ENCODE assay signal across 2 cellular contexts in the genomic region with DNA sequence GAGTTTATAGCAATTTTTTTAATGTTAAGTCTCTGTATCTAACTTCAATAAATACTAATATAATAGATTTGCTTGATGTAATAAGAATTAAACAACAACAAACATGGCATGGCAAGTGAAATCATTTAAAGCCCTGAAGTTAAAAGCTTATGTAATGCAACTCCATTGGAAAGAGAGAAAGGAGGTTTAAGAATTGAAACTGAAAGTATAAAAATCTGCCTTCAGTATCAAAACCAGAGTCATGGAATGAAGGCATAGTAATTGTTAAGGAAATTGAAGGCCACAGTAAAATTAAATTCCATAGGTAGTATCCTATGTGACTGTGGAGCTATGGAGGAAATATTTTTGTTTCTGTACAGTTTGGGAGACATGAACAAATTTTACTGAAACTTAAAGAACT.
TF ChIP-seq lines count a peak whose summit lies in the region.

No MANE protein-coding gene starts in this region.

TF ChIP-seq in IMR-90, 13 proteins besides CTCF, POLR2A, EP300 and RAD21:
- TF ChIP-seq, protein P1, sequence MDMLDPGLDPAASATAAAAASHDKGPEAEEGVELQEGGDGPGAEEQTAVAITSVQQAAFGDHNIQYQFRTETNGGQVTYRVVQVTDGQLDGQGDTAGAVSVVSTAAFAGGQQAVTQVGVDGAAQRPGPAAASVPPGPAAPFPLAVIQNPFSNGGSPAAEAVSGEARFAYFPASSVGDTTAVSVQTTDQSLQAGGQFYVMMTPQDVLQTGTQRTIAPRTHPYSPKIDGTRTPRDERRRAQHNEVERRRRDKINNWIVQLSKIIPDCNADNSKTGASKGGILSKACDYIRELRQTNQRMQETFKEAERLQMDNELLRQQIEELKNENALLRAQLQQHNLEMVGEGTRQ (IDR thresholded peaks at IDR 0.05; ENCODE audit: low read depth, low read length), result no peak
- TF ChIP-seq, protein P2, sequence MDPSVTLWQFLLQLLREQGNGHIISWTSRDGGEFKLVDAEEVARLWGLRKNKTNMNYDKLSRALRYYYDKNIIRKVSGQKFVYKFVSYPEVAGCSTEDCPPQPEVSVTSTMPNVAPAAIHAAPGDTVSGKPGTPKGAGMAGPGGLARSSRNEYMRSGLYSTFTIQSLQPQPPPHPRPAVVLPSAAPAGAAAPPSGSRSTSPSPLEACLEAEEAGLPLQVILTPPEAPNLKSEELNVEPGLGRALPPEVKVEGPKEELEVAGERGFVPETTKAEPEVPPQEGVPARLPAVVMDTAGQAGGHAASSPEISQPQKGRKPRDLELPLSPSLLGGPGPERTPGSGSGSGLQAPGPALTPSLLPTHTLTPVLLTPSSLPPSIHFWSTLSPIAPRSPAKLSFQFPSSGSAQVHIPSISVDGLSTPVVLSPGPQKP (IDR thresholded peaks at IDR 0.05; ENCODE audit: borderline replicate concordance, low read depth, low read length), result no peak
- no peak for TF ChIP-seq CEBPB (IDR thresholded peaks at IDR 0.05; ENCODE audit: low read depth, low read length)
- TF ChIP-seq BHLHE40 (IDR thresholded peaks at IDR 0.05; ENCODE audit: low read depth, low read length), result no peak
- TF ChIP-seq RCOR1 (IDR thresholded peaks at IDR 0.05; ENCODE audit: insufficient replicate concordance, low read length), result no peak
- no peak for TF ChIP-seq FOS (IDR thresholded peaks at IDR 0.05; ENCODE audit: low read depth, low read length)
- TF ChIP-seq MAFK (IDR thresholded peaks at IDR 0.05; ENCODE audit: low read depth, low read length), result no peak
- TF ChIP-seq NFE2L2 (IDR thresholded peaks at IDR 0.05; ENCODE audit: low read depth, low read length), result no peak
- TF ChIP-seq MAZ (IDR thresholded peaks at IDR 0.05; ENCODE audit: borderline replicate concordance, low read depth, low read length), result no peak
- no peak for TF ChIP-seq RFX5 (IDR thresholded peaks at IDR 0.05; ENCODE audit: low read depth, low read length)
- no peak for TF ChIP-seq MXI1 (IDR thresholded peaks at IDR 0.05; ENCODE audit: borderline replicate concordance, low read depth, low read length)
- no peak for TF ChIP-seq CHD1 (IDR thresholded peaks at IDR 0.05; ENCODE audit: low read depth, low read length)
- no peak for TF ChIP-seq SMC3 (IDR thresholded peaks at IDR 0.05; ENCODE audit: low read depth, low read length)

TF ChIP-seq in GM23338, 12 proteins besides CTCF, POLR2A, EP300 and RAD21:
- TF ChIP-seq CREB1 (CRISPR knock-in tag; IDR thresholded peaks at IDR 0.05; ENCODE audit: low read depth) (no peak), EZH2phosphoT487 (IDR thresholded peaks at IDR 0.05; ENCODE audit: unreplicated experiment) (no peak), STAT1 (IDR thresholded peaks at IDR 0.05; ENCODE audit: unreplicated experiment) (no peak), ZNF331 (CRISPR knock-in tag; IDR thresholded peaks at IDR 0.05; ENCODE audit: low read depth) (no peak), POLR2AphosphoS5 (IDR thresholded peaks at IDR 0.05; ENCODE audit: low read depth) (no peak), EZH2 (IDR thresholded peaks at IDR 0.05; ENCODE audit: low read depth, unreplicated experiment) (no peak), NANOG (IDR thresholded peaks at IDR 0.05; ENCODE audit: borderline replicate concordance) (no peak), JUNB (IDR thresholded peaks at IDR 0.05; ENCODE audit: unreplicated experiment) (no peak), ZNF114 (CRISPR knock-in tag; IDR thresholded peaks at IDR 0.05) (no peak)
- TF ChIP-seq, protein P3, sequence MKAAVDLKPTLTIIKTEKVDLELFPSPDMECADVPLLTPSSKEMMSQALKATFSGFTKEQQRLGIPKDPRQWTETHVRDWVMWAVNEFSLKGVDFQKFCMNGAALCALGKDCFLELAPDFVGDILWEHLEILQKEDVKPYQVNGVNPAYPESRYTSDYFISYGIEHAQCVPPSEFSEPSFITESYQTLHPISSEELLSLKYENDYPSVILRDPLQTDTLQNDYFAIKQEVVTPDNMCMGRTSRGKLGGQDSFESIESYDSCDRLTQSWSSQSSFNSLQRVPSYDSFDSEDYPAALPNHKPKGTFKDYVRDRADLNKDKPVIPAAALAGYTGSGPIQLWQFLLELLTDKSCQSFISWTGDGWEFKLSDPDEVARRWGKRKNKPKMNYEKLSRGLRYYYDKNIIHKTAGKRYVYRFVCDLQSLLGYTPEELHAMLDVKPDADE (IDR thresholded peaks at IDR 0.05), result no peak
- TF ChIP-seq, protein P4, sequence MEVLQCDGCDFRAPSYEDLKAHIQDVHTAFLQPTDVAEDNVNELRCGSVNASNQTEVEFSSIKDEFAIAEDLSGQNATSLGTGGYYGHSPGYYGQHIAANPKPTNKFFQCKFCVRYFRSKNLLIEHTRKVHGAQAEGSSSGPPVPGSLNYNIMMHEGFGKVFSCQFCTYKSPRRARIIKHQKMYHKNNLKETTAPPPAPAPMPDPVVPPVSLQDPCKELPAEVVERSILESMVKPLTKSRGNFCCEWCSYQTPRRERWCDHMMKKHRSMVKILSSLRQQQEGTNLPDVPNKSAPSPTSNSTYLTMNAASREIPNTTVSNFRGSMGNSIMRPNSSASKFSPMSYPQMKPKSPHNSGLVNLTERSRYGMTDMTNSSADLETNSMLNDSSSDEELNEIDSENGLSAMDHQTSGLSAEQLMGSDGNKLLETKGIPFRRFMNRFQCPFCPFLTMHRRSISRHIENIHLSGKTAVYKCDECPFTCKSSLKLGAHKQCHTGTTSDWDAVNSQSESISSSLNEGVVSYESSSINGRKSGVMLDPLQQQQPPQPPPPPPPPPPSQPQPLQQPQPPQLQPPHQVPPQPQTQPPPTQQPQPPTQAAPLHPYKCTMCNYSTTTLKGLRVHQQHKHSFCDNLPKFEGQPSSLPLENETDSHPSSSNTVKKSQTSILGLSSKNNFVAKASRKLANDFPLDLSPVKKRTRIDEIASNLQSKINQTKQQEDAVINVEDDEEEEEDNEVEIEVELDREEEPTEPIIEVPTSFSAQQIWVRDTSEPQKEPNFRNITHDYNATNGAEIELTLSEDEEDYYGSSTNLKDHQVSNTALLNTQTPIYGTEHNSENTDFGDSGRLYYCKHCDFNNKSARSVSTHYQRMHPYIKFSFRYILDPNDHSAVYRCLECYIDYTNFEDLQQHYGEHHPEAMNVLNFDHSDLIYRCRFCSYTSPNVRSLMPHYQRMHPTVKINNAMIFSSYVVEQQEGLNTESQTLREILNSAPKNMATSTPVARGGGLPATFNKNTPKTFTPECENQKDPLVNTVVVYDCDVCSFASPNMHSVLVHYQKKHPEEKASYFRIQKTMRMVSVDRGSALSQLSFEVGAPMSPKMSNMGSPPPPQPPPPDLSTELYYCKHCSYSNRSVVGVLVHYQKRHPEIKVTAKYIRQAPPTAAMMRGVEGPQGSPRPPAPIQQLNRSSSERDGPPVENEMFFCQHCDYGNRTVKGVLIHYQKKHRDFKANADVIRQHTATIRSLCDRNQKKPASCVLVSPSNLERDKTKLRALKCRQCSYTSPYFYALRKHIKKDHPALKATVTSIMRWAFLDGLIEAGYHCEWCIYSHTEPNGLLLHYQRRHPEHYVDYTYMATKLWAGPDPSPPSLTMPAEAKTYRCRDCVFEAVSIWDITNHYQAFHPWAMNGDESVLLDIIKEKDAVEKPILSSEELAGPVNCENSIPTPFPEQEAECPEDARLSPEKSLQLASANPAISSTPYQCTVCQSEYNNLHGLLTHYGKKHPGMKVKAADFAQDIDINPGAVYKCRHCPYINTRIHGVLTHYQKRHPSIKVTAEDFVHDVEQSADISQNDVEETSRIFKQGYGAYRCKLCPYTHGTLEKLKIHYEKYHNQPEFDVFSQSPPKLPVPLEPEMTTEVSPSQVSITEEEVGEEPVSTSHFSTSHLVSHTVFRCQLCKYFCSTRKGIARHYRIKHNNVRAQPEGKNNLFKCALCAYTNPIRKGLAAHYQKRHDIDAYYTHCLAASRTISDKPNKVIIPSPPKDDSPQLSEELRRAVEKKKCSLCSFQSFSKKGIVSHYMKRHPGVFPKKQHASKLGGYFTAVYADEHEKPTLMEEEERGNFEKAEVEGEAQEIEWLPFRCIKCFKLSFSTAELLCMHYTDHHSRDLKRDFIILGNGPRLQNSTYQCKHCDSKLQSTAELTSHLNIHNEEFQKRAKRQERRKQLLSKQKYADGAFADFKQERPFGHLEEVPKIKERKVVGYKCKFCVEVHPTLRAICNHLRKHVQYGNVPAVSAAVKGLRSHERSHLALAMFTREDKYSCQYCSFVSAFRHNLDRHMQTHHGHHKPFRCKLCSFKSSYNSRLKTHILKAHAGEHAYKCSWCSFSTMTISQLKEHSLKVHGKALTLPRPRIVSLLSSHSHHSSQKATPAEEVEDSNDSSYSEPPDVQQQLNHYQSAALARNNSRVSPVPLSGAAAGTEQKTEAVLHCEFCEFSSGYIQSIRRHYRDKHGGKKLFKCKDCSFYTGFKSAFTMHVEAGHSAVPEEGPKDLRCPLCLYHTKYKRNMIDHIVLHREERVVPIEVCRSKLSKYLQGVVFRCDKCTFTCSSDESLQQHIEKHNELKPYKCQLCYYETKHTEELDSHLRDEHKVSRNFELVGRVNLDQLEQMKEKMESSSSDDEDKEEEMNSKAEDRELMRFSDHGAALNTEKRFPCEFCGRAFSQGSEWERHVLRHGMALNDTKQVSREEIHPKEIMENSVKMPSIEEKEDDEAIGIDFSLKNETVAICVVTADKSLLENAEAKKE (CRISPR knock-in tag; IDR thresholded peaks at IDR 0.05), result no peak
- TF ChIP-seq, protein P5, sequence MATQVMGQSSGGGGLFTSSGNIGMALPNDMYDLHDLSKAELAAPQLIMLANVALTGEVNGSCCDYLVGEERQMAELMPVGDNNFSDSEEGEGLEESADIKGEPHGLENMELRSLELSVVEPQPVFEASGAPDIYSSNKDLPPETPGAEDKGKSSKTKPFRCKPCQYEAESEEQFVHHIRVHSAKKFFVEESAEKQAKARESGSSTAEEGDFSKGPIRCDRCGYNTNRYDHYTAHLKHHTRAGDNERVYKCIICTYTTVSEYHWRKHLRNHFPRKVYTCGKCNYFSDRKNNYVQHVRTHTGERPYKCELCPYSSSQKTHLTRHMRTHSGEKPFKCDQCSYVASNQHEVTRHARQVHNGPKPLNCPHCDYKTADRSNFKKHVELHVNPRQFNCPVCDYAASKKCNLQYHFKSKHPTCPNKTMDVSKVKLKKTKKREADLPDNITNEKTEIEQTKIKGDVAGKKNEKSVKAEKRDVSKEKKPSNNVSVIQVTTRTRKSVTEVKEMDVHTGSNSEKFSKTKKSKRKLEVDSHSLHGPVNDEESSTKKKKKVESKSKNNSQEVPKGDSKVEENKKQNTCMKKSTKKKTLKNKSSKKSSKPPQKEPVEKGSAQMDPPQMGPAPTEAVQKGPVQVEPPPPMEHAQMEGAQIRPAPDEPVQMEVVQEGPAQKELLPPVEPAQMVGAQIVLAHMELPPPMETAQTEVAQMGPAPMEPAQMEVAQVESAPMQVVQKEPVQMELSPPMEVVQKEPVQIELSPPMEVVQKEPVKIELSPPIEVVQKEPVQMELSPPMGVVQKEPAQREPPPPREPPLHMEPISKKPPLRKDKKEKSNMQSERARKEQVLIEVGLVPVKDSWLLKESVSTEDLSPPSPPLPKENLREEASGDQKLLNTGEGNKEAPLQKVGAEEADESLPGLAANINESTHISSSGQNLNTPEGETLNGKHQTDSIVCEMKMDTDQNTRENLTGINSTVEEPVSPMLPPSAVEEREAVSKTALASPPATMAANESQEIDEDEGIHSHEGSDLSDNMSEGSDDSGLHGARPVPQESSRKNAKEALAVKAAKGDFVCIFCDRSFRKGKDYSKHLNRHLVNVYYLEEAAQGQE (IDR thresholded peaks at IDR 0.05; ENCODE audit: unreplicated experiment), result no peak
TF ChIP-seq in GM23338: peak in this region for 0.
